ENCODE assay signal across 8 cellular contexts in genomic region chr10:6151087-6151977, GRCh38. TPM values are rescaled to one million over a fixed set of nuclear protein-coding genes. Genes with fewer than 3 reads are reported as not detected.
DNase-seq lines count a peak whose midpoint lies in the region; ATAC-seq and TF ChIP-seq lines count a peak whose summit lies in the region.

No MANE protein-coding gene starts in this region.

- H3K9me3 Mint-ChIP-seq in effector memory CD8-positive, alpha-beta T cell = no peaks in the 10 kb centered on the region
- no peaks in the 10 kb centered on the region for H3K9me3 Mint-ChIP-seq in memory B cell

- H3K4me3 ChIP-seq in thymus (ENCODE audit: low read length) = peak overlapping the region; percentile 38

- peak overlapping the region; percentile 20; the same call in 1 of the 2 replicates for H3K9ac ChIP-seq in ES-I3 (ENCODE audit: low read depth, low read length)

- H3K4me3 Mint-ChIP-seq in effector memory CD8-positive, alpha-beta T cell = peak overlapping the region in 1 of 2 donors; percentile 41
- H3K4me3 Mint-ChIP-seq in memory B cell = peak overlapping the region; percentile 78

- H3K27ac Mint-ChIP-seq in effector memory CD8-positive, alpha-beta T cell = peak overlapping the region in 1 of 2 donors; percentile 39
- H3K27ac Mint-ChIP-seq in memory B cell = peak overlapping the region; percentile 35

- ATAC-seq in GM19468 (IDR thresholded peaks at IDR 0.05; ENCODE audit: extremely low read depth, unreplicated experiment) (peak; percentile 59), HG03558 (IDR thresholded peaks at IDR 0.05; ENCODE audit: extremely low read depth, unreplicated experiment) (peak; percentile 53), memory B cell (ENCODE audit: low read depth) (peak; percentile 86)
- ATAC-seq in effector memory CD8-positive, alpha-beta T cell (replicated peaks) = peak; percentile 76

- H3K27me3 ChIP-seq in thymus (ENCODE audit: control insufficient read depth, insufficient read depth) = no peaks in the 10 kb centered on the region

- TF ChIP-seq CTCF in VCaP (conservative IDR thresholded peaks at IDR 0.05) = peak; percentile 68

- H3K27me3 Mint-ChIP-seq in effector memory CD8-positive, alpha-beta T cell = no peaks in the 10 kb centered on the region
- H3K27me3 Mint-ChIP-seq in memory B cell = no peaks in the 10 kb centered on the region

- WGBS in thymus = 12% methylated on average over 22 of the region's 22 CpGs

- H3K36me3 Mint-ChIP-seq in effector memory CD8-positive, alpha-beta T cell (ENCODE audit: insufficient read depth) = peaks cover 8% of the 10 kb centered on the region
- H3K36me3 Mint-ChIP-seq in memory B cell = no peaks in the 10 kb centered on the region

- H3K9me3 ChIP-seq in ES-I3 (ENCODE audit: control insufficient read depth, insufficient read depth, low read length) (no peaks in the 10 kb centered on the region), thymus (ENCODE audit: control insufficient read depth) (no peaks in the 10 kb centered on the region)

- DNase-seq in effector memory CD8-positive, alpha-beta T cell = peak; percentile 36 to 39 (median 37)
- DNase-seq in memory B cell (ENCODE audit: low spot score in 2 of 2) = peak; percentile 56 to 62
- DNase-seq in NCI-H748 (lab: John Stamatoyannopoulos, UW; ENCODE audit: unreplicated experiment) = no peak

- peaks cover 24 to 49% of the 10 kb centered on the region in 2 donors for H3K4me1 Mint-ChIP-seq in effector memory CD8-positive, alpha-beta T cell (ENCODE audit: low read depth in 2 of 2)
- peaks cover 47% of the 10 kb centered on the region for H3K4me1 Mint-ChIP-seq in memory B cell

- H3K4me1 ChIP-seq in ES-I3 (ENCODE audit: insufficient read depth, low read length) (peaks cover 9% of the 10 kb centered on the region), thymus (ENCODE audit: control insufficient read depth, insufficient read depth, low read length) (peaks cover 16% of the 10 kb centered on the region)

- no peak overlapping the region for H3K27ac ChIP-seq in VCaP
- H3K27ac ChIP-seq in thymus (ENCODE audit: low read depth) = peak overlapping the region; percentile 71

- H3K36me3 ChIP-seq in ES-I3 (ENCODE audit: insufficient read depth, low read length) = no peaks in the 10 kb centered on the region
- H3K36me3 ChIP-seq in thymus (ENCODE audit: control insufficient read depth, insufficient read depth) = no peaks in the 10 kb centered on the region

RNA-seq across cellular contexts. Expression of gene PFKFB3, which starts 51.4 kb away (rescaled TPM):
- 39.3 TPM for polyA plus RNA-seq in thymus
